ENCODE assay signal across 36 cellular contexts in the genomic region with DNA sequence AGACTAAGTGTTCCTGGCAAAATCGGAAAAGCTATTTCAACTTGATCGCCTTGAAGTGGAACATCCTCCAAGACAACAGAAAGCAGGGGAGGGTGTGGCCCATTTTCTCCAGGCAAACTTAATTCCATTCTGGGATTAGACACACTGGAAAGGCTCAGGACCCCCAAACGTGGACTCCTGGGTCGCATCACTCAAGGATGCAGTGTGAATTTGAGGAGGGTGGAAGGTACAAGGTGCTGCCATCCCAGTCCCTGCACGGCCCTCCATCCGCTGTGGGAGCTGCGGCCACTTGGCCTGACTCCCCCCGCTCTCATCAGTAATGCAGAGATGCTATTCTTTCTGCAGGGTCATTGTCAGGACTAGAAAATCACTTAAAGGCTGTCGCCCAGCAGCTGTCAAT. TPM values are rescaled to one million over a fixed set of nuclear protein-coding genes. Genes with fewer than 3 reads are reported as not detected.
"Had no signal": no experiment of that assay in that cellular context is flagged by ENCODE, and none has a peak within 500 bp of the region (broad histone marks: within the 10 kb centered on the region; RNA-seq: fewer than 3 reads in every experiment).

No MANE protein-coding gene starts in this region.

- H3K4me1 ChIP-seq: ascending aorta, breast epithelium, colonic mucosa, esophagus squamous epithelium, gastroesophageal sphincter had no signal

- H3K27ac Mint-ChIP-seq: activated CD4-positive, alpha-beta memory T cell treated with anti-CD3 and anti-CD28 coated beads for 36 hours; activated CD4-positive, alpha-beta T cell treated with anti-CD3 and anti-CD28 coated beads for 36 hours; activated CD4-positive, alpha-beta T cell treated with anti-CD3 and anti-CD28 coated beads, Interleukin-2, amount 10 ng/mL, durations not matched to agents 24 days and 14 days; activated CD8-positive, alpha-beta memory T cell treated with anti-CD3 and anti-CD28 coated beads, Interleukin-2, amount 10 ng/mL, durations not matched to agents 7 days and 5 days; activated CD8-positive, alpha-beta T cell treated with anti-CD3 and anti-CD28 coated beads, Interleukin-2, amount 10 ng/mL, durations not matched to agents 7 days and 5 days; activated naive CD4-positive, alpha-beta T cell treated with anti-CD3 and anti-CD28 coated beads for 36 hours; activated naive CD4-positive, alpha-beta T cell treated with anti-CD3 and anti-CD28 coated beads, Interleukin-2, amount 50 U/mL, for 72 hours; activated naive CD8-positive, alpha-beta T cell treated with anti-CD3 and anti-CD28 coated beads, Interleukin-2, amount 10 ng/mL, durations not matched to agents 7 days and 5 days; activated T-helper 1 cell treated with anti-CD3 and anti-CD28 coated beads, Interleukin-12 subunit alpha, Interleukin-12 subunit beta, Interleukin-2, Interleukin-4 antibody, amounts not matched to agents 30 ng/mL and 10 ng/mL and 1 ng/mL, durations not matched to agents 14 hours and 24 hours and 36 hours; activated T-helper 2 cell treated with anti-CD3 and anti-CD28 coated beads, Interferon-gamma antibody, Interleukin-2, Interleukin-4, amounts not matched to agents 10 μg/mL and 5 μg/mL and 100 μg/mL, durations not matched to agents 14 hours and 24 hours and 36 hours had no signal

- H3K27ac ChIP-seq: ascending aorta, breast epithelium, cardiac muscle cell, colonic mucosa, epithelial cell of prostate, esophagus squamous epithelium, gastroesophageal sphincter had no signal

- H3K4me3 Mint-ChIP-seq: activated CD4-positive, alpha-beta memory T cell treated with anti-CD3 and anti-CD28 coated beads for 36 hours; activated CD4-positive, alpha-beta T cell treated with anti-CD3 and anti-CD28 coated beads for 36 hours; activated CD4-positive, alpha-beta T cell treated with anti-CD3 and anti-CD28 coated beads, Interleukin-2, amount 10 ng/mL, durations not matched to agents 24 days and 14 days; activated CD8-positive, alpha-beta memory T cell treated with anti-CD3 and anti-CD28 coated beads, Interleukin-2, amount 10 ng/mL, durations not matched to agents 7 days and 5 days; activated CD8-positive, alpha-beta T cell treated with anti-CD3 and anti-CD28 coated beads, Interleukin-2, amount 10 ng/mL, durations not matched to agents 7 days and 5 days; activated naive CD4-positive, alpha-beta T cell treated with anti-CD3 and anti-CD28 coated beads for 36 hours; activated naive CD8-positive, alpha-beta T cell treated with anti-CD3 and anti-CD28 coated beads, Interleukin-2, amount 10 ng/mL, durations not matched to agents 7 days and 5 days; activated T-helper 1 cell treated with anti-CD3 and anti-CD28 coated beads, Interleukin-12 subunit alpha, Interleukin-12 subunit beta, Interleukin-2, Interleukin-4 antibody, amounts not matched to agents 30 ng/mL and 10 ng/mL and 1 ng/mL, durations not matched to agents 14 hours and 24 hours and 36 hours; brain had no signal

- H3K36me3 Mint-ChIP-seq: activated CD4-positive, alpha-beta memory T cell treated with anti-CD3 and anti-CD28 coated beads for 36 hours; activated CD8-positive, alpha-beta memory T cell treated with anti-CD3 and anti-CD28 coated beads, Interleukin-2, amount 10 ng/mL, durations not matched to agents 7 days and 5 days; activated naive CD4-positive, alpha-beta T cell treated with anti-CD3 and anti-CD28 coated beads, Interleukin-2, amount 50 U/mL, for 72 hours; activated naive CD8-positive, alpha-beta T cell treated with anti-CD3 and anti-CD28 coated beads, Interleukin-2, amount 10 ng/mL, durations not matched to agents 7 days and 5 days; brain had no signal

- H3K9me3 ChIP-seq: ascending aorta, breast epithelium, colonic mucosa, esophagus squamous epithelium, gastroesophageal sphincter had no signal

- DNase-seq: activated CD4-positive, alpha-beta memory T cell treated with anti-CD3 and anti-CD28 coated beads for 36 hours; activated CD4-positive, alpha-beta T cell treated with anti-CD3 and anti-CD28 coated beads for 36 hours; activated CD4-positive, alpha-beta T cell treated with anti-CD3 and anti-CD28 coated beads, Interleukin-2, amount 10 ng/mL, durations not matched to agents 24 days and 14 days; activated CD4-positive, CD25-positive, alpha-beta regulatory T cell; activated CD4-positive, CD25-positive, alpha-beta regulatory T cell treated with anti-CD3 and anti-CD28 coated beads, Interleukin-2, amount 50 U/mL, for 72 hours; activated CD8-positive, alpha-beta memory T cell treated with anti-CD3 and anti-CD28 coated beads, Interleukin-2, amount 10 ng/mL, durations not matched to agents 7 days and 5 days; activated CD8-positive, alpha-beta memory T cell treated with anti-CD3 and anti-CD28 coated beads, Interleukin-2, amount 50 U/mL, for 4 hours; activated CD8-positive, alpha-beta T cell treated with anti-CD3 and anti-CD28 coated beads, Interleukin-2, amount 10 ng/mL, durations not matched to agents 7 days and 5 days; activated effector memory CD4-positive, alpha-beta T cell treated with anti-CD3 and anti-CD28 coated beads, Interleukin-2, amount 50 U/mL, for 16 hours; activated naive CD4-positive, alpha-beta T cell treated with anti-CD3 and anti-CD28 coated beads for 36 hours; activated naive CD8-positive, alpha-beta T cell treated with anti-CD3 and anti-CD28 coated beads, Interleukin-2, amount 10 ng/mL, durations not matched to agents 7 days and 5 days; activated T-cell treated with anti-CD3 and anti-CD28 coated beads, Interleukin-2, amount 50 U/mL, for 1 hour; activated T-cell treated with anti-CD3 and anti-CD28 coated beads, Interleukin-2, amount 50 U/mL, for 48 hours; central memory CD4-positive, alpha-beta T cell; cerebellar nuclear complex; colonic mucosa; effector CD8-positive, alpha-beta T cell; esophagus squamous epithelium; T-helper 2 cell had no signal

- H3K4me3 ChIP-seq: ascending aorta, breast epithelium, cardiac muscle cell, colonic mucosa, esophagus squamous epithelium, gastroesophageal sphincter had no signal

- ATAC-seq: activated CD4-positive, alpha-beta T cell treated with anti-CD3 and anti-CD28 coated beads for 36 hours; activated CD8-positive, alpha-beta memory T cell treated with anti-CD3 and anti-CD28 coated beads, Interleukin-2, amount 10 ng/mL, durations not matched to agents 7 days and 5 days; activated CD8-positive, alpha-beta T cell treated with anti-CD3 and anti-CD28 coated beads, Interleukin-2, amount 10 ng/mL, durations not matched to agents 7 days and 5 days; activated naive CD4-positive, alpha-beta T cell treated with anti-CD3 and anti-CD28 coated beads, Interleukin-2, amount 50 U/mL, for 72 hours; gastroesophageal sphincter had no signal

- H3K9me3 Mint-ChIP-seq: activated CD4-positive, alpha-beta memory T cell treated with anti-CD3 and anti-CD28 coated beads for 36 hours; activated CD4-positive, alpha-beta T cell treated with anti-CD3 and anti-CD28 coated beads, Interleukin-2, amount 10 ng/mL, durations not matched to agents 24 days and 14 days; activated naive CD4-positive, alpha-beta T cell treated with anti-CD3 and anti-CD28 coated beads for 36 hours; activated naive CD4-positive, alpha-beta T cell treated with anti-CD3 and anti-CD28 coated beads, Interleukin-2, amount 50 U/mL, for 72 hours; activated naive CD8-positive, alpha-beta T cell treated with anti-CD3 and anti-CD28 coated beads, Interleukin-2, amount 10 ng/mL, durations not matched to agents 7 days and 5 days; activated T-helper 1 cell treated with anti-CD3 and anti-CD28 coated beads, Interleukin-12 subunit alpha, Interleukin-12 subunit beta, Interleukin-2, Interleukin-4 antibody, amounts not matched to agents 30 ng/mL and 10 ng/mL and 1 ng/mL, durations not matched to agents 14 hours and 24 hours and 36 hours; activated T-helper 2 cell treated with anti-CD3 and anti-CD28 coated beads, Interferon-gamma antibody, Interleukin-2, Interleukin-4, amounts not matched to agents 10 μg/mL and 5 μg/mL and 100 μg/mL, durations not matched to agents 14 hours and 24 hours and 36 hours had no signal

- H3K36me3 ChIP-seq: ascending aorta, breast epithelium, cardiac muscle cell, colonic mucosa, esophagus squamous epithelium, gastroesophageal sphincter had no signal

- H3K4me1 Mint-ChIP-seq: activated CD4-positive, alpha-beta T cell treated with anti-CD3 and anti-CD28 coated beads for 36 hours; activated CD4-positive, alpha-beta T cell treated with anti-CD3 and anti-CD28 coated beads, Interleukin-2, amount 10 ng/mL, durations not matched to agents 24 days and 14 days; activated CD8-positive, alpha-beta memory T cell treated with anti-CD3 and anti-CD28 coated beads, Interleukin-2, amount 10 ng/mL, durations not matched to agents 7 days and 5 days; activated naive CD8-positive, alpha-beta T cell treated with anti-CD3 and anti-CD28 coated beads, Interleukin-2, amount 10 ng/mL, durations not matched to agents 7 days and 5 days had no signal

- H3K27me3 ChIP-seq: ascending aorta, cardiac muscle cell, colonic mucosa had no signal

RNA-seq across cellular contexts. Expression of a gene that starts 2.4 kb away (rescaled TPM):
- total RNA-seq: activated CD4-positive, alpha-beta memory T cell treated with anti-CD3 and anti-CD28 coated beads for 36 hours; activated CD4-positive, alpha-beta T cell treated with anti-CD3 and anti-CD28 coated beads for 36 hours; activated CD4-positive, alpha-beta T cell treated with anti-CD3 and anti-CD28 coated beads, Interleukin-2, amount 10 ng/mL, durations not matched to agents 24 days and 14 days; activated CD8-positive, alpha-beta memory T cell treated with anti-CD3 and anti-CD28 coated beads for 36 hours; activated CD8-positive, alpha-beta memory T cell treated with anti-CD3 and anti-CD28 coated beads, Interleukin-2, amount 10 ng/mL, durations not matched to agents 7 days and 5 days; activated CD8-positive, alpha-beta T cell treated with anti-CD3 and anti-CD28 coated beads, Interleukin-2, amount 10 ng/mL, durations not matched to agents 7 days and 5 days; activated naive CD4-positive, alpha-beta T cell treated with anti-CD3 and anti-CD28 coated beads for 36 hours; activated naive CD4-positive, alpha-beta T cell treated with anti-CD3 and anti-CD28 coated beads, Interleukin-2, amount 50 U/mL, for 72 hours; activated naive CD8-positive, alpha-beta T cell treated with anti-CD3 and anti-CD28 coated beads, Interleukin-2, amount 10 ng/mL, durations not matched to agents 7 days and 5 days; activated T-helper 1 cell treated with anti-CD3 and anti-CD28 coated beads, Interleukin-12 subunit alpha, Interleukin-12 subunit beta, Interleukin-2, Interleukin-4 antibody, amounts not matched to agents 30 ng/mL and 10 ng/mL and 1 ng/mL, durations not matched to agents 14 hours and 24 hours and 36 hours; activated T-helper 2 cell treated with anti-CD3 and anti-CD28 coated beads, Interferon-gamma antibody, Interleukin-2, Interleukin-4, amounts not matched to agents 10 μg/mL and 5 μg/mL and 100 μg/mL, durations not matched to agents 14 hours and 24 hours and 36 hours; ascending aorta; colonic mucosa; dermis microvascular lymphatic vessel endothelial cell; endothelial cell of umbilical vein; esophagus squamous epithelium; fibroblast of lung; fibroblast of villous mesenchyme; gastroesophageal sphincter; glomerular endothelial cell; T-helper 1 cell treated with Interleukin-12 subunit alpha and Interleukin-12 subunit beta and Interleukin-4 antibody, amounts not matched to agents 30 ng/mL and 1 ng/mL, for 36 hours had no signal
- polyA plus RNA-seq: cardiac muscle cell, endothelial cell of umbilical vein, esophagus, fibroblast of lung had no signal
